ENCODE assay signal across 12 cellular contexts in the genomic region with DNA sequence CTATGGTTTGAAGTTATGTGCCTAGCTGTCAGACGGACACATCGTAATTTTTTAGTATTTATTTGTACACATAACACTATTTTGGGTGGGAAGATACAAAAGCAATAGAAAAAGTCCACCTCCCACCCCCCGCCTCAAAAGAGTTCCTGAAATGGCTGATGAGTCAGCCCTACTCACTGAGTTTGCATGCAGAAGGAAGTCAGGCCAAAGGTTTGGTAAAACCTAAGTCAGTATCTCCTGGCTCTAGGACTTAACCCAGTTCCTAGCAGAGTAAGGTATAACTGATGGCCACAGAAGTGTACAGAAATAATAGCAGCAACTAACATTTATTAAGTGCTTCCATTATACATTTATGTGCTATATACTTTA. TPM values are rescaled to one million over a fixed set of nuclear protein-coding genes. Genes with fewer than 3 reads are reported as not detected.
A peak's percentile ranks its signal among the peaks of the same experiment; 100 is the strongest.
DNase-seq lines count a peak whose midpoint lies in the region; ATAC-seq and TF ChIP-seq lines count a peak whose summit lies in the region.
"Had no signal": no experiment of that assay in that cellular context is flagged by ENCODE, and none has a peak within 500 bp of the region (broad histone marks: within the 10 kb centered on the region; RNA-seq: fewer than 3 reads in every experiment).

No MANE protein-coding gene starts in this region.

- H3K9me3 ChIP-seq in breast epithelium, result no peaks in the 10 kb centered on the region

- H3K4me3 ChIP-seq in breast epithelium, result no peak overlapping the region
- H3K4me3 ChIP-seq: cardiac muscle cell had no signal

- DNase-seq in MCF 10A (ENCODE audit: unreplicated experiment), result peak; percentile 60
- DNase-seq in breast epithelium (ENCODE audit: low spot score in 2 of 2), result no peak
- DNase-seq in NCI-H226, result peak; percentile 46
- no peak for DNase-seq in stimulated activated naive B cell treated with anti-CD40 and anti-IgM and Interleukin-4, amounts not matched to agents 10 μg/mL and 1 μg/mL and 100 μg/mL, for 72 hours
- no peak for DNase-seq in pons (ENCODE audit: low spot score)
- no peak for DNase-seq in effector memory CD8-positive, alpha-beta T cell
- DNase-seq: COR-L47, nucleus accumbens had no signal

- TF ChIP-seq POLR2A in breast epithelium (IDR thresholded peaks at IDR 0.05), result no peak

- H3K9me3 Mint-ChIP-seq in MCF 10A (ENCODE audit: unreplicated experiment), result no peaks in the 10 kb centered on the region
- no peaks in the 10 kb centered on the region for H3K9me3 Mint-ChIP-seq in dendritic cell treated with granulocyte-macrophage colony-stimulating factor and Interleukin-4, amounts not matched to agents 40 ng/mL and 50 ng/mL, for 4 days
- H3K9me3 Mint-ChIP-seq in stimulated activated naive B cell treated with anti-CD40 and anti-IgM and Interleukin-4, amounts not matched to agents 10 μg/mL and 1 μg/mL and 100 μg/mL, for 72 hours, result no peaks in the 10 kb centered on the region
- no peaks in the 10 kb centered on the region for H3K9me3 Mint-ChIP-seq in effector memory CD8-positive, alpha-beta T cell

- peak; percentile 14 to 22 for ATAC-seq in stimulated activated naive B cell treated with anti-CD40 and anti-IgM and Interleukin-4, amounts not matched to agents 10 μg/mL and 1 μg/mL and 100 μg/mL, for 72 hours (replicated peaks)
- no peak for ATAC-seq in HG03460 (IDR thresholded peaks at IDR 0.05; ENCODE audit: unreplicated experiment)
- ATAC-seq in effector memory CD8-positive, alpha-beta T cell (replicated peaks), result no peak

- H3K27me3 Mint-ChIP-seq in MCF 10A (ENCODE audit: insufficient read depth, unreplicated experiment), result no peaks in the 10 kb centered on the region
- no peaks in the 10 kb centered on the region for H3K27me3 Mint-ChIP-seq in dendritic cell treated with granulocyte-macrophage colony-stimulating factor and Interleukin-4, amounts not matched to agents 40 ng/mL and 50 ng/mL, for 4 days
- H3K27me3 Mint-ChIP-seq in stimulated activated naive B cell treated with anti-CD40 and anti-IgM and Interleukin-4, amounts not matched to agents 10 μg/mL and 1 μg/mL and 100 μg/mL, for 72 hours, result no peaks in the 10 kb centered on the region
- peaks cover 0 to 7% of the 10 kb centered on the region in 2 donors for H3K27me3 Mint-ChIP-seq in effector memory CD8-positive, alpha-beta T cell

- H3K36me3 ChIP-seq in breast epithelium, result no peaks in the 10 kb centered on the region
- H3K36me3 ChIP-seq: cardiac muscle cell had no signal

- H3K4me1 ChIP-seq in breast epithelium, result peaks cover 0 to 7% of the 10 kb centered on the region in 2 donors

- H3K27ac ChIP-seq in breast epithelium, result no peak overlapping the region
- H3K27ac ChIP-seq: cardiac muscle cell, VCaP had no signal

- no TSS peak for BruUV-seq in MCF 10A (replicated peaks; lab: Mats Ljungman, UMichigan)

- H3K27ac Mint-ChIP-seq in MCF 10A (ENCODE audit: low read depth, unreplicated experiment), result peak overlapping the region; percentile 76
- H3K27ac Mint-ChIP-seq in dendritic cell treated with granulocyte-macrophage colony-stimulating factor and Interleukin-4, amounts not matched to agents 40 ng/mL and 50 ng/mL, for 4 days, result peak overlapping the region; percentile 74
- H3K27ac Mint-ChIP-seq in stimulated activated naive B cell treated with anti-CD40 and anti-IgM and Interleukin-4, amounts not matched to agents 10 μg/mL and 1 μg/mL and 100 μg/mL, for 72 hours, result no peak overlapping the region
- no peak overlapping the region for H3K27ac Mint-ChIP-seq in effector memory CD8-positive, alpha-beta T cell

- TF ChIP-seq CTCF in MCF 10A (IDR thresholded peaks at IDR 0.05; ENCODE audit: unreplicated experiment) (no peak), breast epithelium (IDR thresholded peaks at IDR 0.05) (no peak)

- CTCF ChIA-PET in MCF 10A (lab: Yijun Ruan, JAX), result interaction anchor here (0.7 kb wide), 1 partner anchor 20 kb away, joined by 3 read pairs; no protein-coding TSS in a partner anchor

- peaks cover 44% of the 10 kb centered on the region for H3K4me1 Mint-ChIP-seq in MCF 10A (ENCODE audit: insufficient read depth, unreplicated experiment)
- H3K4me1 Mint-ChIP-seq in dendritic cell treated with granulocyte-macrophage colony-stimulating factor and Interleukin-4, amounts not matched to agents 40 ng/mL and 50 ng/mL, for 4 days (ENCODE audit: low read depth), result peaks cover 43% of the 10 kb centered on the region
- peaks cover 28 to 44% of the 10 kb centered on the region in 2 donors for H3K4me1 Mint-ChIP-seq in stimulated activated naive B cell treated with anti-CD40 and anti-IgM and Interleukin-4, amounts not matched to agents 10 μg/mL and 1 μg/mL and 100 μg/mL, for 72 hours
- H3K4me1 Mint-ChIP-seq in effector memory CD8-positive, alpha-beta T cell (ENCODE audit: low read depth in 2 of 2), result peaks cover 24 to 26% of the 10 kb centered on the region in 2 donors

- no peaks in the 10 kb centered on the region for H3K27me3 ChIP-seq in breast epithelium
- H3K27me3 ChIP-seq: cardiac muscle cell had no signal

- peak overlapping the region; percentile 12 for H3K4me3 Mint-ChIP-seq in MCF 10A (ENCODE audit: unreplicated experiment)
- H3K4me3 Mint-ChIP-seq in dendritic cell treated with granulocyte-macrophage colony-stimulating factor and Interleukin-4, amounts not matched to agents 40 ng/mL and 50 ng/mL, for 4 days, result no peak overlapping the region
- peak overlapping the region in 1 of 2 donors; percentile 66 for H3K4me3 Mint-ChIP-seq in stimulated activated naive B cell treated with anti-CD40 and anti-IgM and Interleukin-4, amounts not matched to agents 10 μg/mL and 1 μg/mL and 100 μg/mL, for 72 hours
- H3K4me3 Mint-ChIP-seq in effector memory CD8-positive, alpha-beta T cell, result no peak overlapping the region

- intact Hi-C loops in MCF 10A (cut with micrococcal nuclease) (no loop called here), breast epithelium (cut with DNase I; ENCODE audit: low total_unique reads) (loop anchor here (10.0 kb wide), 1 partner anchor 120 kb away; a partner anchor contains a TSS)
- intact Hi-C loops in dendritic cell treated with granulocyte-macrophage colony-stimulating factor and Interleukin-4, amounts not matched to agents 40 ng/mL and 50 ng/mL, for 4 days (cut with micrococcal nuclease), result no loop called here

- POLR2A ChIA-PET in MCF 10A (lab: Yijun Ruan, JAX), result interaction anchor here (2.9 to 9.0 kb wide), 2 partner anchors 14 to 123 kb away, joined by 6 to 146 read pairs; a partner anchor contains a TSS

- H3K36me3 Mint-ChIP-seq in MCF 10A (ENCODE audit: insufficient read depth, unreplicated experiment), result peaks cover 5% of the 10 kb centered on the region
- H3K36me3 Mint-ChIP-seq in dendritic cell treated with granulocyte-macrophage colony-stimulating factor and Interleukin-4, amounts not matched to agents 40 ng/mL and 50 ng/mL, for 4 days (ENCODE audit: low read depth), result no peaks in the 10 kb centered on the region
- H3K36me3 Mint-ChIP-seq in stimulated activated naive B cell treated with anti-CD40 and anti-IgM and Interleukin-4, amounts not matched to agents 10 μg/mL and 1 μg/mL and 100 μg/mL, for 72 hours, result peaks cover 0 to 2% of the 10 kb centered on the region in 2 donors
- H3K36me3 Mint-ChIP-seq in effector memory CD8-positive, alpha-beta T cell (ENCODE audit: insufficient read depth), result peaks cover 4% of the 10 kb centered on the region

RNA-seq across cellular contexts. Expression of a gene that starts 2.9 kb away (rescaled TPM):
- total RNA-seq in MCF 10A (2022) (37.1 and 40.0 TPM in 2 replicates), breast epithelium (10 to 100 TPM; 20.2 to 60.4 (median 38.0) TPM)

Comparison
In these comparisons a context has a peak if more than half of its experiments do, and no peak if none do; other contexts are left out.
1. DNase-seq: peak in MCF 10A (single experiment) and NCI-H226 (single experiment); none in breast epithelium (0 of 2), stimulated activated naive B cell treated with anti-CD40 and anti-IgM and Interleukin-4, amounts not matched to agents 10 μg/mL and 1 μg/mL and 100 μg/mL, for 72 hours (single experiment), pons (single experiment) and effector memory CD8-positive, alpha-beta T cell (0 of 3).
2. H3K27ac Mint-ChIP-seq: peak in MCF 10A (single experiment) and dendritic cell treated with granulocyte-macrophage colony-stimulating factor and Interleukin-4, amounts not matched to agents 40 ng/mL and 50 ng/mL, for 4 days (single experiment); none in stimulated activated naive B cell treated with anti-CD40 and anti-IgM and Interleukin-4, amounts not matched to agents 10 μg/mL and 1 μg/mL and 100 μg/mL, for 72 hours (single experiment) and effector memory CD8-positive, alpha-beta T cell (0 of 2).
3. ATAC-seq: peak in stimulated activated naive B cell treated with anti-CD40 and anti-IgM and Interleukin-4, amounts not matched to agents 10 μg/mL and 1 μg/mL and 100 μg/mL, for 72 hours (2 of 2); none in HG03460 (single experiment) and effector memory CD8-positive, alpha-beta T cell (single experiment).